8 cellular contexts compared by ENCODE assay signal in genomic region chr6:44257753-44258324, GRCh38. TPM values are rescaled to one million over a fixed set of nuclear protein-coding genes. Genes with fewer than 3 reads are reported as not detected.
DNase-seq lines count a peak whose midpoint lies in the region; ATAC-seq and TF ChIP-seq lines count a peak whose summit lies in the region.

No MANE protein-coding gene starts in this region.

- peak overlapping the region; percentile 51 for H3K4me3 ChIP-seq in iPS-15b (ENCODE audit: low read depth, low read length)

- no peaks in the 10 kb centered on the region for H3K9me3 ChIP-seq in iPS-15b (ENCODE audit: control insufficient read depth, insufficient read depth, low read length)

- H3K27ac ChIP-seq in VCaP (peak overlapping the region; percentile 95), temporal lobe (ENCODE audit: low read depth, low read length) (peak overlapping the region; percentile 96)

- H3K9ac ChIP-seq in iPS-15b (ENCODE audit: low read depth, low read length) = peak overlapping the region; percentile 41

- no peak; the same call in none of the 2 replicates for TF ChIP-seq CTCF in VCaP (conservative IDR thresholded peaks at IDR 0.05)

- H3K36me3 ChIP-seq in iPS-15b (ENCODE audit: control insufficient read depth, insufficient read depth, low read length) = peaks cover 30% of the 10 kb centered on the region

- ATAC-seq in GM18519 (IDR thresholded peaks at IDR 0.05; ENCODE audit: low FRiP score, unreplicated experiment) (peak; percentile 9), HG02798 (IDR thresholded peaks at IDR 0.05; ENCODE audit: poor library complexity, unreplicated experiment) (peak; percentile 9), GM18520 (IDR thresholded peaks at IDR 0.05; ENCODE audit: unreplicated experiment) (no peak)

- no peaks in the 10 kb centered on the region for H3K4me1 ChIP-seq in iPS-15b (ENCODE audit: control insufficient read depth, insufficient read depth, low read length)

- DNase-seq in DMS53 (lab: John Stamatoyannopoulos, UW) (no peak), DMS153 (lab: John Stamatoyannopoulos, UW) (no peak)

- no peaks in the 10 kb centered on the region for H3K27me3 ChIP-seq in iPS-15b (ENCODE audit: control insufficient read depth, insufficient read depth, low read length)

RNA-seq across cellular contexts. Expression of gene SLC35B2, which starts 0.5 kb away (rescaled TPM):
- 23.8 TPM for total RNA-seq in temporal lobe

RNA-seq across cellular contexts. Expression of gene NFKBIE, which starts 7.5 kb away (rescaled TPM):
- total RNA-seq in temporal lobe = 8.1 TPM

RNA-seq across cellular contexts. Expression of gene HSP90AB1, which starts 10.9 kb away (rescaled TPM):
- total RNA-seq in temporal lobe = 440 TPM

RNA-seq across cellular contexts. Expression of gene TMEM151B, which starts 12.4 kb away (rescaled TPM):
- total RNA-seq in temporal lobe = 44.5 TPM

RNA-seq across cellular contexts. Expression of gene SLC29A1, which starts 34.4 kb away (rescaled TPM):
- total RNA-seq in temporal lobe = 5.4 TPM
